In genomic region chr2:199704358-199705238, GRCh38 we compare ENCODE assay signal across 8 cellular contexts.
DNase-seq lines count a peak whose midpoint lies in the region; ATAC-seq and TF ChIP-seq lines count a peak whose summit lies in the region.

No MANE protein-coding gene starts in this region.

- H3K36me3 Mint-ChIP-seq in brain = no peaks in the 10 kb centered on the region

- ATAC-seq in left lobe of liver (peak; percentile 100), GM19023 (IDR thresholded peaks at IDR 0.05; ENCODE audit: unreplicated experiment) (no peak)

- no peak overlapping the region for H3K27ac Mint-ChIP-seq in brain

- no peak overlapping the region for H3K4me3 Mint-ChIP-seq in brain

- DNase-seq in activated CD4-positive, alpha-beta T cell treated with anti-CD3 and anti-CD28 coated beads for 24 hours (ENCODE audit: low read depth in 2 of 2) = peak; percentile 7 to 11
- no peak for DNase-seq in activated CD4-positive, alpha-beta T cell treated with anti-CD3 and anti-CD28 coated beads for 1 hour
- DNase-seq in HFF-Myc (ENCODE audit: extremely low read depth, low read depth) (peak; percentile 2), NCI-H748 treated with DMSO at 0.1 percent for 48 hours (lab: John Stamatoyannopoulos, UW) (peak; percentile 59), left lobe of liver (ENCODE audit: low spot score) (peak; percentile 52)
- no peak for DNase-seq in effector CD4-positive, alpha-beta T cell

- H3K9me3 Mint-ChIP-seq in brain = peaks cover 9 to 22% (median 13%) of the 10 kb centered on the region in 5 experiments

- H3K27me3 Mint-ChIP-seq in brain = peaks cover 6% of the 10 kb centered on the region

- H3K4me1 Mint-ChIP-seq in brain = no peaks in the 10 kb centered on the region

- no peak overlapping the region for H3K4me3 ChIP-seq in HFF-Myc (replicated peaks; ENCODE audit: low read depth, low read length)

- TF ChIP-seq CTCF in HFF-Myc (IDR thresholded peaks at IDR 0.05; ENCODE audit: low read depth, low read length, missing control alignments) (peak; percentile 49), brain (conservative IDR thresholded peaks at IDR 0.05) (peak; percentile 49 to 58)

Comparison
In these comparisons a context has a peak if more than half of its experiments do, and no peak if none do; other contexts are left out.
1. DNase-seq: peak in activated CD4-positive, alpha-beta T cell treated with anti-CD3 and anti-CD28 coated beads for 24 hours (2 of 2), HFF-Myc (single experiment), NCI-H748 treated with DMSO at 0.1 percent for 48 hours (single experiment) and left lobe of liver (single experiment); none in activated CD4-positive, alpha-beta T cell treated with anti-CD3 and anti-CD28 coated beads for 1 hour (single experiment) and effector CD4-positive, alpha-beta T cell (single experiment).